In genomic region chr17:50426814-50427787, GRCh38 we compare ENCODE assay signal across 1 cellular context.
TF ChIP-seq lines count a peak whose summit lies in the region.

No MANE protein-coding gene starts in this region.

TF ChIP-seq in HEK293, 187 proteins besides CTCF, POLR2A, EP300 and RAD21 (continued from another document):
- TF ChIP-seq, protein P1, sequence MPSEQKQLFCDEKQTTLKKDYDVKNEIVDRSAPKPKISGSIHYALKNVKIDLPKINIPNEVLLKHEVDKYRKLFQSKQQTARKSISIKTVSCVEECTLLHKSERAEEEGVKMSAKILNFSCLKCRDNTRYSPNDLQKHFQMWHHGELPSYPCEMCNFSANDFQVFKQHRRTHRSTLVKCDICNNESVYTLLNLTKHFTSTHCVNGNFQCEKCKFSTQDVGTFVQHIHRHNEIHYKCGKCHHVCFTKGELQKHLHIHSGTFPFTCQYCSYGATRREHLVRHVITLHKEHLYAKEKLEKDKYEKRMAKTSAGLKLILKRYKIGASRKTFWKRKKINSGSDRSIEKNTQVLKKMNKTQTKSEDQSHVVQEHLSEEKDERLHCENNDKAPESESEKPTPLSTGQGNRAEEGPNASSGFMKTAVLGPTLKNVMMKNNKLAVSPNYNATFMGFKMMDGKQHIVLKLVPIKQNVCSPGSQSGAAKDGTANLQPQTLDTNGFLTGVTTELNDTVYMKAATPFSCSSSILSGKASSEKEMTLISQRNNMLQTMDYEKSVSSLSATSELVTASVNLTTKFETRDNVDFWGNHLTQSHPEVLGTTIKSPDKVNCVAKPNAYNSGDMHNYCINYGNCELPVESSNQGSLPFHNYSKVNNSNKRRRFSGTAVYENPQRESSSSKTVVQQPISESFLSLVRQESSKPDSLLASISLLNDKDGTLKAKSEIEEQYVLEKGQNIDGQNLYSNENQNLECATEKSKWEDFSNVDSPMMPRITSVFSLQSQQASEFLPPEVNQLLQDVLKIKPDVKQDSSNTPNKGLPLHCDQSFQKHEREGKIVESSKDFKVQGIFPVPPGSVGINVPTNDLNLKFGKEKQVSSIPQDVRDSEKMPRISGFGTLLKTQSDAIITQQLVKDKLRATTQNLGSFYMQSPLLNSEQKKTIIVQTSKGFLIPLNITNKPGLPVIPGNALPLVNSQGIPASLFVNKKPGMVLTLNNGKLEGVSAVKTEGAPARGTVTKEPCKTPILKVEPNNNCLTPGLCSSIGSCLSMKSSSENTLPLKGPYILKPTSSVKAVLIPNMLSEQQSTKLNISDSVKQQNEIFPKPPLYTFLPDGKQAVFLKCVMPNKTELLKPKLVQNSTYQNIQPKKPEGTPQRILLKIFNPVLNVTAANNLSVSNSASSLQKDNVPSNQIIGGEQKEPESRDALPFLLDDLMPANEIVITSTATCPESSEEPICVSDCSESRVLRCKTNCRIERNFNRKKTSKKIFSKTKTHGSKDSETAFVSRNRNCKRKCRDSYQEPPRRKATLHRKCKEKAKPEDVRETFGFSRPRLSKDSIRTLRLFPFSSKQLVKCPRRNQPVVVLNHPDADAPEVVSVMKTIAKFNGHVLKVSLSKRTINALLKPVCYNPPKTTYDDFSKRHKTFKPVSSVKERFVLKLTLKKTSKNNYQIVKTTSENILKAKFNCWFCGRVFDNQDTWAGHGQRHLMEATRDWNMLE (tag by site-specific recombination; conservative IDR thresholded peaks at IDR 0.05; ENCODE audit: low read depth), result peak; percentile 39; the same call in 1 of the 2 replicates
- TF ChIP-seq ZNF239 (tag by site-specific recombination; IDR thresholded peaks at IDR 0.05) (no peak), ZNF169 (tag by site-specific recombination; IDR thresholded peaks at IDR 0.05) (no peak), IKZF3 (tag by site-specific recombination; IDR thresholded peaks at IDR 0.05) (0 out of 2 replicates have a peak, but pooled peaks have one; percentile 51), ZNF501 (tag by site-specific recombination; IDR thresholded peaks at IDR 0.05) (no peak), EGR2 (tag by site-specific recombination; IDR thresholded peaks at IDR 0.05; ENCODE audit: low read depth) (no peak), SETDB1 (IDR thresholded peaks at IDR 0.05; ENCODE audit: insufficient read length, low read length) (no peak), YY1 (tag by site-specific recombination; IDR thresholded peaks at IDR 0.05) (no peak), ZNF530 (tag by site-specific recombination; IDR thresholded peaks at IDR 0.05; ENCODE audit: low read depth) (no peak), ZSCAN23 (tag by site-specific recombination; IDR thresholded peaks at IDR 0.05) (no peak), ZNF571 (tag by site-specific recombination; IDR thresholded peaks at IDR 0.05) (no peak), HOXD13 (CRISPR knock-in tag; IDR thresholded peaks at IDR 0.05; ENCODE audit: borderline replicate concordance) (no peak), ZNF692 (tag by site-specific recombination; IDR thresholded peaks at IDR 0.05) (peak; percentile 57; the same call in 1 of the 2 replicates), ZNF10 (tag by site-specific recombination; IDR thresholded peaks at IDR 0.05) (no peak)
- TF ChIP-seq, protein P2, sequence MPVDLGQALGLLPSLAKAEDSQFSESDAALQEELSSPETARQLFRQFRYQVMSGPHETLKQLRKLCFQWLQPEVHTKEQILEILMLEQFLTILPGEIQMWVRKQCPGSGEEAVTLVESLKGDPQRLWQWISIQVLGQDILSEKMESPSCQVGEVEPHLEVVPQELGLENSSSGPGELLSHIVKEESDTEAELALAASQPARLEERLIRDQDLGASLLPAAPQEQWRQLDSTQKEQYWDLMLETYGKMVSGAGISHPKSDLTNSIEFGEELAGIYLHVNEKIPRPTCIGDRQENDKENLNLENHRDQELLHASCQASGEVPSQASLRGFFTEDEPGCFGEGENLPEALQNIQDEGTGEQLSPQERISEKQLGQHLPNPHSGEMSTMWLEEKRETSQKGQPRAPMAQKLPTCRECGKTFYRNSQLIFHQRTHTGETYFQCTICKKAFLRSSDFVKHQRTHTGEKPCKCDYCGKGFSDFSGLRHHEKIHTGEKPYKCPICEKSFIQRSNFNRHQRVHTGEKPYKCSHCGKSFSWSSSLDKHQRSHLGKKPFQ (tag by site-specific recombination; IDR thresholded peaks at IDR 0.05), result 0 out of 2 replicates have a peak, but pooled peaks have one; percentile 36
- TF ChIP-seq, protein P3, sequence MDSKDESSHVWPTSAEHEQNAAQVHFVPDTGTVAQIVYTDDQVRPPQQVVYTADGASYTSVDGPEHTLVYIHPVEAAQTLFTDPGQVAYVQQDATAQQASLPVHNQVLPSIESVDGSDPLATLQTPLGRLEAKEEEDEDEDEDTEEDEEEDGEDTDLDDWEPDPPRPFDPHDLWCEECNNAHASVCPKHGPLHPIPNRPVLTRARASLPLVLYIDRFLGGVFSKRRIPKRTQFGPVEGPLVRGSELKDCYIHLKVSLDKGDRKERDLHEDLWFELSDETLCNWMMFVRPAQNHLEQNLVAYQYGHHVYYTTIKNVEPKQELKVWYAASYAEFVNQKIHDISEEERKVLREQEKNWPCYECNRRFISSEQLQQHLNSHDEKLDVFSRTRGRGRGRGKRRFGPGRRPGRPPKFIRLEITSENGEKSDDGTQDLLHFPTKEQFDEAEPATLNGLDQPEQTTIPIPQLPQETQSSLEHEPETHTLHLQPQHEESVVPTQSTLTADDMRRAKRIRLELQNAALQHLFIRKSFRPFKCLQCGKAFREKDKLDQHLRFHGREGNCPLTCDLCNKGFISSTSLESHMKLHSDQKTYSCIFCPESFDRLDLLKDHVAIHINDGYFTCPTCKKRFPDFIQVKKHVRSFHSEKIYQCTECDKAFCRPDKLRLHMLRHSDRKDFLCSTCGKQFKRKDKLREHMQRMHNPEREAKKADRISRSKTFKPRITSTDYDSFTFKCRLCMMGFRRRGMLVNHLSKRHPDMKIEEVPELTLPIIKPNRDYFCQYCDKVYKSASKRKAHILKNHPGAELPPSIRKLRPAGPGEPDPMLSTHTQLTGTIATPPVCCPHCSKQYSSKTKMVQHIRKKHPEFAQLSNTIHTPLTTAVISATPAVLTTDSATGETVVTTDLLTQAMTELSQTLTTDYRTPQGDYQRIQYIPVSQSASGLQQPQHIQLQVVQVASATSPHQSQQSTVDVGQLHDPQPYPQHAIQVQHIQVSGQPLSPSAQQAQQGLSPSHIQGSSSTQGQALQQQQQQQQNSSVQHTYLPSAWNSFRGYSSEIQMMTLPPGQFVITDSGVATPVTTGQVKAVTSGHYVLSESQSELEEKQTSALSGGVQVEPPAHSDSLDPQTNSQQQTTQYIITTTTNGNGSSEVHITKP (tag by site-specific recombination; IDR thresholded peaks at IDR 0.05), result no peak
